28 cellular contexts compared by ENCODE assay signal in the genomic region with DNA sequence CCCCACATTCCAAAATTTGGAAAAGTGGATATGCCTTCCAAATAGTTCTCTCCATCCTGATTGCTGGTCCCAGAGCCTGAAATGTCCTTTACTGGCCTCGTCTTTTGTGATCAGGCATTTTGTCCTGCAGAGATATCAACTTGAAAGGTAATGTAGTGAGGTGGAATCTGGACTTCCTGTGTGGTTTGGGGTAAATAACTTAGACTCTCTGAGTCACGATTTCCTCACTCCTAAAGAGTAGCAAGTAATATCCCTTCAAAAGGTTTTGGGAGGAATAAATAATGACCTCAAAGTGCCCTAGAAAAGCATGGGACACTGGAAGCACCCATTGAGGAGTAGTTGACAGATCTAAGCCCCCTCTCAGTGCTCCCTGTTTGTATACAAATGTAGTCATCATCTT.
"Had no signal": no experiment of that assay in that cellular context is flagged by ENCODE, and none has a peak within 500 bp of the region (broad histone marks: within the 10 kb centered on the region; RNA-seq: fewer than 3 reads in every experiment).

No MANE protein-coding gene starts in this region.

- H3K4me1 Mint-ChIP-seq: activated CD4-positive, alpha-beta T cell treated with anti-CD3 and anti-CD28 coated beads for 36 hours; activated naive CD4-positive, alpha-beta T cell treated with anti-CD3 and anti-CD28 coated beads, Interleukin-2, amount 10 ng/mL, durations not matched to agents 7 days and 5 days had no signal

- H3K27me3 Mint-ChIP-seq: activated CD4-positive, alpha-beta memory T cell treated with anti-CD3 and anti-CD28 coated beads, Interleukin-2, amount 10 ng/mL, durations not matched to agents 7 days and 5 days; activated CD4-positive, alpha-beta T cell treated with anti-CD3 and anti-CD28 coated beads for 36 hours; activated naive CD4-positive, alpha-beta T cell treated with anti-CD3 and anti-CD28 coated beads, Interleukin-2, amount 10 ng/mL, durations not matched to agents 7 days and 5 days; T-cell had no signal

- H3K4me1 ChIP-seq: ascending aorta, body of pancreas had no signal

- H3K4me3 Mint-ChIP-seq: activated CD4-positive, alpha-beta memory T cell treated with anti-CD3 and anti-CD28 coated beads, Interleukin-2, amount 10 ng/mL, durations not matched to agents 7 days and 5 days; activated CD4-positive, alpha-beta T cell treated with anti-CD3 and anti-CD28 coated beads for 36 hours; activated naive CD4-positive, alpha-beta T cell treated with anti-CD3 and anti-CD28 coated beads, Interleukin-2, amount 10 ng/mL, durations not matched to agents 7 days and 5 days; T-cell had no signal

- DNase-seq: activated CD4-positive, alpha-beta memory T cell treated with anti-CD3 and anti-CD28 coated beads, Interleukin-2, amount 10 ng/mL, durations not matched to agents 7 days and 5 days; activated CD4-positive, alpha-beta T cell treated with anti-CD3 and anti-CD28 coated beads for 36 hours; activated CD4-positive, alpha-beta T cell treated with anti-CD3 and anti-CD28 coated beads, Interleukin-2, amount 50 U/mL, for 1 hour; activated CD4-positive, CD25-positive, alpha-beta regulatory T cell; activated gamma-delta T cell treated with Interleukin-2 at 50 U/mL for 16 hours; activated naive CD4-positive, alpha-beta T cell treated with anti-CD3 and anti-CD28 coated beads, Interleukin-2, amount 10 ng/mL, durations not matched to agents 7 days and 5 days; activated T-cell treated with anti-CD3 and anti-CD28 coated beads for 4 hours; activated T-cell treated with anti-CD3 and anti-CD28 coated beads, Interleukin-2, amount 50 U/mL, for 48 hours; amniotic stem cell; body of pancreas; Kasumi-1; KBM-7; NCI-H1092; NCI-H1417; NCI-H1930; NCI-H2171; NCI-H2227 treated with DMSO at 0.1 percent for 48 hours; NCI-H446 treated with DMSO at 0.1 percent for 48 hours; NCI-H524 treated with DMSO at 0.1 percent for 48 hours; NCI-H748 treated with DMSO at 0.1 percent for 48 hours; SIG-M5; T-cell; T-helper 2 cell; T1000 had no signal

- H3K36me3 Mint-ChIP-seq: activated naive CD4-positive, alpha-beta T cell treated with anti-CD3 and anti-CD28 coated beads, Interleukin-2, amount 10 ng/mL, durations not matched to agents 7 days and 5 days; T-cell had no signal

- H3K27ac ChIP-seq: ascending aorta, body of pancreas, cardiac muscle cell had no signal

- FAIRE-seq: TTC549 had no signal

- H3K27ac Mint-ChIP-seq: activated CD4-positive, alpha-beta memory T cell treated with anti-CD3 and anti-CD28 coated beads, Interleukin-2, amount 10 ng/mL, durations not matched to agents 7 days and 5 days; activated CD4-positive, alpha-beta T cell treated with anti-CD3 and anti-CD28 coated beads for 36 hours; activated naive CD4-positive, alpha-beta T cell treated with anti-CD3 and anti-CD28 coated beads, Interleukin-2, amount 10 ng/mL, durations not matched to agents 7 days and 5 days; activated T-helper 2 cell treated with anti-CD3 and anti-CD28 coated beads, Interferon-gamma antibody, Interleukin-2, Interleukin-4, amounts not matched to agents 10 μg/mL and 5 μg/mL and 100 μg/mL, durations not matched to agents 14 hours and 24 hours and 36 hours; T-cell had no signal

- H3K27me3 ChIP-seq: ascending aorta, body of pancreas, cardiac muscle cell had no signal

- H3K9me3 Mint-ChIP-seq: activated CD4-positive, alpha-beta memory T cell treated with anti-CD3 and anti-CD28 coated beads, Interleukin-2, amount 10 ng/mL, durations not matched to agents 7 days and 5 days; activated naive CD4-positive, alpha-beta T cell treated with anti-CD3 and anti-CD28 coated beads, Interleukin-2, amount 10 ng/mL, durations not matched to agents 7 days and 5 days; activated T-helper 2 cell treated with anti-CD3 and anti-CD28 coated beads, Interferon-gamma antibody, Interleukin-2, Interleukin-4, amounts not matched to agents 10 μg/mL and 5 μg/mL and 100 μg/mL, durations not matched to agents 14 hours and 24 hours and 36 hours; T-cell had no signal

- H3K9me3 ChIP-seq: ascending aorta, body of pancreas had no signal

- H3K36me3 ChIP-seq: ascending aorta, cardiac muscle cell had no signal

- H3K4me3 ChIP-seq: ascending aorta, body of pancreas, cardiac muscle cell had no signal

- ATAC-seq: activated CD4-positive, alpha-beta T cell treated with anti-CD3 and anti-CD28 coated beads for 36 hours; body of pancreas; T-cell had no signal
